16 cellular contexts compared by ENCODE assay signal in genomic region chr11:94449029-94449428, GRCh38. TPM values are rescaled to one million over a fixed set of nuclear protein-coding genes. Genes with fewer than 3 reads are reported as not detected.
"Had no signal": no experiment of that assay in that cellular context is flagged by ENCODE, and none has a peak within 500 bp of the region (broad histone marks: within the 10 kb centered on the region; RNA-seq: fewer than 3 reads in every experiment).

No MANE protein-coding gene starts in this region.

- H3K27ac Mint-ChIP-seq: effector memory CD8-positive, alpha-beta T cell; stimulated activated effector memory CD8-positive, alpha-beta T cell treated with anti-CD3 and anti-CD28 coated beads, Interleukin-12 subunit alpha, Interleukin-12 subunit beta, amount 100 ng/mL, for 72 hours had no signal

- H2AFZ ChIP-seq: parathyroid adenoma had no signal

- H3K9me3 Mint-ChIP-seq: effector memory CD8-positive, alpha-beta T cell; stimulated activated effector memory CD8-positive, alpha-beta T cell treated with anti-CD3 and anti-CD28 coated beads, Interleukin-12 subunit alpha, Interleukin-12 subunit beta, amount 100 ng/mL, for 72 hours had no signal

- H3K27me3 ChIP-seq: upper lobe of right lung had no signal

- H3K27me3 Mint-ChIP-seq: effector memory CD8-positive, alpha-beta T cell; naive B cell had no signal

- H3K9ac ChIP-seq: parathyroid adenoma had no signal

- H3K79me2 ChIP-seq: parathyroid adenoma had no signal

- H3K4me1 Mint-ChIP-seq: naive B cell; stimulated activated effector memory CD8-positive, alpha-beta T cell treated with anti-CD3 and anti-CD28 coated beads, Interleukin-12 subunit alpha, Interleukin-12 subunit beta, amount 100 ng/mL, for 72 hours had no signal

- H3K9me3 ChIP-seq: thoracic aorta, upper lobe of right lung had no signal

- FAIRE-seq: TTC549 had no signal

- H3K4me3 ChIP-seq: lung, thoracic aorta, upper lobe of right lung had no signal

- H3K4me3 Mint-ChIP-seq: effector memory CD8-positive, alpha-beta T cell; naive B cell; stimulated activated effector memory CD8-positive, alpha-beta T cell treated with anti-CD3 and anti-CD28 coated beads, Interleukin-12 subunit alpha, Interleukin-12 subunit beta, amount 100 ng/mL, for 72 hours had no signal

- DNase-seq: activated CD4-positive, alpha-beta T cell treated with anti-CD3 and anti-CD28 coated beads, Interleukin-2, amount 50 U/mL, for 1 hour; activated CD8-positive, alpha-beta memory T cell treated with anti-CD3 and anti-CD28 coated beads for 24 hours; activated naive CD4-positive, alpha-beta T cell; anterior cingulate cortex; cerebellar nuclear complex; effector memory CD8-positive, alpha-beta T cell; left colon; naive B cell; upper lobe of right lung had no signal

- H3K27ac ChIP-seq: parathyroid adenoma, thoracic aorta, upper lobe of right lung had no signal

- H3K4me1 ChIP-seq: parathyroid adenoma, upper lobe of right lung had no signal

- ATAC-seq: effector memory CD8-positive, alpha-beta T cell; stimulated activated effector memory CD8-positive, alpha-beta T cell treated with anti-CD3 and anti-CD28 coated beads, Interleukin-12 subunit alpha, Interleukin-12 subunit beta, amount 100 ng/mL, for 72 hours had no signal

RNA-seq across cellular contexts. Expression of gene GPR83, which starts 47.8 kb away (rescaled TPM):
- total RNA-seq: dermis blood vessel endothelial cell, fibroblast of villous mesenchyme had no signal
